In genomic region chr19:35005256-35005977, GRCh38 we compare ENCODE assay signal across 17 cellular contexts. TPM values are rescaled to one million over a fixed set of nuclear protein-coding genes. Genes with fewer than 3 reads are reported as not detected.
DNase-seq lines count a peak whose midpoint lies in the region; ATAC-seq and TF ChIP-seq lines count a peak whose summit lies in the region.
"Had no signal": no experiment of that assay in that cellular context is flagged by ENCODE, and none has a peak within 500 bp of the region (broad histone marks: within the 10 kb centered on the region; RNA-seq: fewer than 3 reads in every experiment).

No MANE protein-coding gene starts in this region.

- no peaks in the 10 kb centered on the region for H3K9me3 ChIP-seq in PC-9 (ENCODE audit: insufficient read depth, low read depth)
- no peaks in the 10 kb centered on the region for H3K9me3 ChIP-seq in esophagus squamous epithelium
- no peaks in the 10 kb centered on the region for H3K9me3 ChIP-seq in prostate gland

- TF ChIP-seq POLR2A in esophagus squamous epithelium (IDR thresholded peaks at IDR 0.05) (no peak), prostate gland (IDR thresholded peaks at IDR 0.05) (no peak)

- CTCF ChIA-PET in activated CD4-positive, alpha-beta T cell treated with anti-CD3 and anti-CD28 coated beads for 36 hours (lab: Charles Lee): interaction anchor here (0.5 to 10.4 kb wide), 6 partner anchors 20 to 137 kb away, joined by 3 to 124 read pairs (median 4); partner anchors contain the start of gene ZNF30
- CTCF ChIA-PET in PC-9 (lab: Charles Lee): interaction anchor here (1.2 kb wide), 1 partner anchor 136 kb away, joined by 5 read pairs; no protein-coding TSS in a partner anchor

- H3K36me3 Mint-ChIP-seq in activated CD4-positive, alpha-beta T cell treated with anti-CD3 and anti-CD28 coated beads for 36 hours (ENCODE audit: low read depth): peaks cover 66% of the 10 kb centered on the region
- peaks cover 27% of the 10 kb centered on the region for H3K36me3 Mint-ChIP-seq in T-helper 2 cell treated with Interferon-gamma antibody and Interleukin-4, amounts not matched to agents 5 μg/mL and 100 μg/mL, for 36 hours (ENCODE audit: low read depth)

- H3K27me3 Mint-ChIP-seq in activated CD4-positive, alpha-beta T cell treated with anti-CD3 and anti-CD28 coated beads for 36 hours: no peaks in the 10 kb centered on the region
- no peaks in the 10 kb centered on the region for H3K27me3 Mint-ChIP-seq in T-helper 2 cell treated with Interferon-gamma antibody and Interleukin-4, amounts not matched to agents 5 μg/mL and 100 μg/mL, for 36 hours (ENCODE audit: low read depth)
- H3K27me3 Mint-ChIP-seq: memory B cell had no signal

- POLR2A ChIA-PET in activated CD4-positive, alpha-beta T cell treated with anti-CD3 and anti-CD28 coated beads for 36 hours (lab: Charles Lee): interaction anchor here (0.6 to 1.0 kb wide), 5 partner anchors 8 to 52 kb away, joined by 3 to 5 read pairs (median 3); no protein-coding TSS in a partner anchor
- POLR2A ChIA-PET in PC-9 (lab: Charles Lee; ENCODE audit: unreplicated experiment): interaction anchor here (0.5 to 0.6 kb wide), 3 partner anchors 60 to 620 kb away, joined by 5 to 27 read pairs (median 9); no protein-coding TSS in a partner anchor

- H3K4me1 Mint-ChIP-seq in activated CD4-positive, alpha-beta T cell treated with anti-CD3 and anti-CD28 coated beads for 36 hours: peaks cover 65% of the 10 kb centered on the region
- peaks cover 34% of the 10 kb centered on the region for H3K4me1 Mint-ChIP-seq in T-helper 2 cell treated with Interferon-gamma antibody and Interleukin-4, amounts not matched to agents 5 μg/mL and 100 μg/mL, for 36 hours (ENCODE audit: low read depth)

- no TSS peak for BruUV-seq in PC-9 (replicated peaks; lab: Mats Ljungman, UMichigan)

- H3F3A ChIP-seq in PC-9 (ENCODE audit: insufficient read depth, low read depth): peaks cover 54% of the 10 kb centered on the region

- H3K9me2 ChIP-seq in PC-9 (ENCODE audit: insufficient read depth): no peaks in the 10 kb centered on the region

- no peaks in the 10 kb centered on the region for H4K20me1 ChIP-seq in PC-9 (ENCODE audit: insufficient read depth)

- peaks cover 44% of the 10 kb centered on the region for H3K4me1 ChIP-seq in PC-9 (replicated peaks; ENCODE audit: insufficient read depth)
- H3K4me1 ChIP-seq in esophagus squamous epithelium: peaks cover 5 to 81% (median 32%) of the 10 kb centered on the region in 3 donors
- peaks cover 20% of the 10 kb centered on the region for H3K4me1 ChIP-seq in prostate gland (replicated peaks)

- H3K27ac ChIP-seq in PC-9 (peak overlapping the region; percentile 69), esophagus squamous epithelium (peak overlapping the region in 3 of 4 donors; percentile 39 to 64 (median 58)), prostate gland (peak overlapping the region; percentile 59 to 63)
- H3K27ac ChIP-seq: SK-N-MC had no signal

- H2AFZ ChIP-seq in PC-9: no peak overlapping the region

- TF ChIP-seq CTCF in PC-9 (conservative IDR thresholded peaks at IDR 0.05) (no peak), esophagus squamous epithelium (IDR thresholded peaks at IDR 0.05) (no peak), prostate gland (IDR thresholded peaks at IDR 0.05) (no peak)

- intact Hi-C loops in activated CD4-positive, alpha-beta T cell treated with anti-CD3 and anti-CD28 coated beads for 36 hours (cut with DNase I, micrococcal nuclease): no loop called here
- intact Hi-C loops in PC-9 (cut with micrococcal nuclease; ENCODE audit: unreplicated experiment) (no loop called here), esophagus squamous epithelium (cut with DNase I) (no loop called here), prostate gland (cut with DNase I) (no loop called here)

- H3K9me3 Mint-ChIP-seq in activated CD4-positive, alpha-beta T cell treated with anti-CD3 and anti-CD28 coated beads for 36 hours (ENCODE audit: low read depth): no peaks in the 10 kb centered on the region
- no peaks in the 10 kb centered on the region for H3K9me3 Mint-ChIP-seq in T-helper 2 cell treated with Interferon-gamma antibody and Interleukin-4, amounts not matched to agents 5 μg/mL and 100 μg/mL, for 36 hours
- H3K9me3 Mint-ChIP-seq: memory B cell had no signal

- peaks cover 26% of the 10 kb centered on the region for H3K79me2 ChIP-seq in PC-9 (ENCODE audit: low read depth)

- peak overlapping the region; percentile 24; the same call in 1 of the 2 replicates for H3K4me3 ChIP-seq in PC-9
- H3K4me3 ChIP-seq in esophagus squamous epithelium: no peak overlapping the region
- no peak overlapping the region for H3K4me3 ChIP-seq in prostate gland
- H3K4me3 ChIP-seq: SK-N-MC had no signal

- 85 to 86% methylated on average over 8 to 9 of the region's 11 CpGs for WGBS in esophagus squamous epithelium, 2 donors
- WGBS in prostate gland: 79% methylated on average over 11 of the region's 11 CpGs

- peak overlapping the region; percentile 63 for H3K4me2 ChIP-seq in PC-9

- no peak for DNase-seq in activated CD4-positive, alpha-beta T cell treated with anti-CD3 and anti-CD28 coated beads for 36 hours
- no peak for DNase-seq in activated CD4-positive, alpha-beta T cell treated with anti-CD3 and anti-CD28 coated beads, Interleukin-2, amount 50 U/mL, for 4 hours
- DNase-seq in PC-9 (no peak), esophagus squamous epithelium (lab: John Stamatoyannopoulos, UW) (no peak), prostate gland (ENCODE audit: low spot score) (no peak), iPS-NIHi7 (ENCODE audit: extremely low spot score) (no peak), NCI-H748 (lab: John Stamatoyannopoulos, UW; ENCODE audit: unreplicated experiment) (no peak)
- DNase-seq in T-helper 2 cell treated with Interferon-gamma antibody and Interleukin-4, amounts not matched to agents 5 μg/mL and 100 μg/mL, for 36 hours (ENCODE audit: low spot score): no peak
- DNase-seq: activated CD8-positive, alpha-beta memory T cell treated with anti-CD3 and anti-CD28 coated beads for 24 hours; activated gamma-delta T cell treated with Interleukin-2 at 50 U/mL for 16 hours; effector CD8-positive, alpha-beta T cell; KG1; NCI-H446 had no signal

- peak overlapping the region; percentile 74 for H3K27ac Mint-ChIP-seq in activated CD4-positive, alpha-beta T cell treated with anti-CD3 and anti-CD28 coated beads for 36 hours
- no peak overlapping the region for H3K27ac Mint-ChIP-seq in T-helper 2 cell treated with Interferon-gamma antibody and Interleukin-4, amounts not matched to agents 5 μg/mL and 100 μg/mL, for 36 hours
- H3K27ac Mint-ChIP-seq: memory B cell had no signal

- ATAC-seq in activated CD4-positive, alpha-beta T cell treated with anti-CD3 and anti-CD28 coated beads for 36 hours: no peak

- no peak overlapping the region for H3K4me3 Mint-ChIP-seq in activated CD4-positive, alpha-beta T cell treated with anti-CD3 and anti-CD28 coated beads for 36 hours
- no peak overlapping the region for H3K4me3 Mint-ChIP-seq in T-helper 2 cell treated with Interferon-gamma antibody and Interleukin-4, amounts not matched to agents 5 μg/mL and 100 μg/mL, for 36 hours
- H3K4me3 Mint-ChIP-seq: memory B cell had no signal

- H3K27me3 ChIP-seq in PC-9 (ENCODE audit: insufficient read depth, low read depth) (no peaks in the 10 kb centered on the region), esophagus squamous epithelium (peaks cover 0 to 4% (median 0%) of the 10 kb centered on the region in 4 donors), prostate gland (replicated peaks; ENCODE audit: insufficient read depth) (no peaks in the 10 kb centered on the region)

- H3K36me3 ChIP-seq in PC-9 (ENCODE audit: low read depth): no peaks in the 10 kb centered on the region; the same call in 1 of the 2 replicates
- peaks cover 4 to 24% (median 14%) of the 10 kb centered on the region in 3 donors for H3K36me3 ChIP-seq in esophagus squamous epithelium
- peaks cover 0 to 7% of the 10 kb centered on the region in 2 donors for H3K36me3 ChIP-seq in prostate gland

RNA-seq across cellular contexts. Expression of gene GRAMD1A, which starts 5.3 kb away (rescaled TPM):
- 100 to 1,000 TPM; 185 to 227 TPM for total RNA-seq in activated CD4-positive, alpha-beta T cell treated with anti-CD3 and anti-CD28 coated beads for 36 hours
- 62.7 and 105 TPM in 2 replicates for total RNA-seq in PC-9 (2021)
- total RNA-seq in esophagus squamous epithelium: 10 to 100 TPM in 2 of 4 donors, 1 to 10 TPM in 2; 4.6 to 23.3 (median 8.8) TPM
- 100 to 1,000 TPM in 1 of 2 donors, 10 to 100 TPM in 1; 32.2 to 120 TPM for total RNA-seq in prostate gland

RNA-seq across cellular contexts. Expression of gene SCN1B, which starts 24.9 kb away (rescaled TPM):
- total RNA-seq in activated CD4-positive, alpha-beta T cell treated with anti-CD3 and anti-CD28 coated beads for 36 hours: 1 to 10 TPM; 1.3 to 1.6 TPM
- total RNA-seq in PC-9 (2021): 2.4 and 3.0 TPM in 2 replicates
- total RNA-seq in esophagus squamous epithelium: 1 to 10 TPM in 2 of 4 donors, under 1 TPM in 1, not detected in 1; 0.26 to 5.9 (median 1.2) TPM
- 10 to 100 TPM in 1 of 2 donors, 1 to 10 TPM in 1; 9.7 to 10.6 TPM for total RNA-seq in prostate gland

RNA-seq across cellular contexts. Expression of gene HPN, which starts 36.1 kb away (rescaled TPM):
- under 1 TPM in 1 of 2 experiments, not detected in 1; 0.09 TPM for total RNA-seq in activated CD4-positive, alpha-beta T cell treated with anti-CD3 and anti-CD28 coated beads for 36 hours
- total RNA-seq in PC-9 (2021) (12.3 and 19.2 TPM in 2 replicates), esophagus squamous epithelium (under 1 TPM in 2 of 4 donors, not detected in 2; 0.19 to 0.47 TPM), prostate gland (10 to 100 TPM; 14.8 to 22.6 TPM)
- total RNA-seq: fibroblast of villous mesenchyme, G401 had no signal

RNA-seq across cellular contexts. Expression of gene ZNF792, which starts 41.4 kb away (rescaled TPM):
- 1 to 10 TPM; 5.6 to 5.7 TPM for total RNA-seq in activated CD4-positive, alpha-beta T cell treated with anti-CD3 and anti-CD28 coated beads for 36 hours
- total RNA-seq in PC-9 (2021) (3.5 and 4.1 TPM in 2 replicates), esophagus squamous epithelium (1 to 10 TPM; 1.0 to 4.6 (median 2.7) TPM), prostate gland (1 to 10 TPM; 8.2 to 9.3 TPM)
